In genomic region chrX:44440006-44440405, GRCh38 we compare ENCODE assay signal across 29 cellular contexts.
"Had no signal": no experiment of that assay in that cellular context is flagged by ENCODE, and none has a peak within 500 bp of the region (broad histone marks: within the 10 kb centered on the region; RNA-seq: fewer than 3 reads in every experiment).

No MANE protein-coding gene starts in this region.

- H3K36me3 Mint-ChIP-seq: stimulated activated effector memory CD8-positive, alpha-beta T cell treated with anti-CD3 and anti-CD28 coated beads, Interleukin-12 subunit alpha, Interleukin-12 subunit beta, amount 100 ng/mL, for 72 hours; stimulated activated memory B cell treated with anti-CD40 and anti-IgM and Interleukin-4, amounts not matched to agents 10 μg/mL and 1 μg/mL and 100 μg/mL, for 72 hours; stimulated activated naive B cell treated with anti-CD40 and anti-IgM and Interleukin-4, amounts not matched to agents 10 μg/mL and 1 μg/mL and 100 μg/mL, for 72 hours; type B pancreatic cell had no signal

- H3K4me1 ChIP-seq: suprapubic skin, testis, thyroid gland, tibial artery, tibial nerve, transverse colon, upper lobe of left lung, upper lobe of right lung, uterus, vagina had no signal

- H3K27ac ChIP-seq: stomach, suprapubic skin, testis, thoracic aorta, thyroid gland, tibial artery, tibial nerve, transverse colon, upper lobe of left lung, upper lobe of right lung, uterus, vagina had no signal

- H3K4me3 ChIP-seq: stomach, suprapubic skin, testis, thoracic aorta, thyroid gland, tibial artery, tibial nerve, transverse colon, upper lobe of left lung, upper lobe of right lung, uterus, vagina had no signal

- DNase-seq: stimulated activated CD4-positive, alpha-beta T cell treated with anti-CD3 and anti-CD28 coated beads, Interleukin-2, amount 100 ng/mL, for 48 hours; stimulated activated CD4-positive, alpha-beta T cell treated with anti-CD3 and anti-CD28 coated beads, Interleukin-4, amount 100 ng/mL, for 1 hour; stimulated activated CD4-positive, alpha-beta T cell treated with anti-CD3 and anti-CD28 coated beads, Interleukin-4, amount 100 ng/mL, for 24 hours; stimulated activated CD4-positive, alpha-beta T cell treated with anti-CD3 and anti-CD28 coated beads, Interleukin-4, amount 100 ng/mL, for 4 hours; stimulated activated CD8-positive, alpha-beta memory T cell treated with anti-CD3 and anti-CD28 coated beads, Interleukin-4, amount 100 ng/mL, for 48 hours; stimulated activated naive B cell treated with anti-CD40 and anti-IgM and Interleukin-4, amounts not matched to agents 10 μg/mL and 1 μg/mL and 100 μg/mL, for 72 hours; stimulated activated naive CD4-positive, alpha-beta T cell; stimulated activated naive CD4-positive, alpha-beta T cell treated with Interleukin-2 at 50 U/mL for 16 hours; stimulated activated naive CD8-positive, alpha-beta T cell treated with anti-CD3 and anti-CD28 coated beads, Interleukin-15, amount 100 ng/mL, for 72 hours; stimulated activated naive CD8-positive, alpha-beta T cell treated with anti-CD3 and anti-CD28 coated beads, Interleukin-15, Interleukin-2, amounts not matched to agents 100 U/mL and 50 U/mL, for 24 hours; stomach; substantia nigra; testis; thyroid gland; tibial artery; transverse colon; trophoblast cell; upper lobe of left lung; upper lobe of right lung; uterus had no signal

- H3K27me3 ChIP-seq: stomach, suprapubic skin, testis, thyroid gland, tibial artery, tibial nerve, transverse colon, upper lobe of left lung, upper lobe of right lung, uterus, vagina had no signal

- H3K9me3 ChIP-seq: stomach, suprapubic skin, testis, thoracic aorta, thyroid gland, tibial artery, tibial nerve, transverse colon, upper lobe of left lung, upper lobe of right lung, uterus, vagina had no signal

- H3K4me1 Mint-ChIP-seq: stimulated activated effector memory CD8-positive, alpha-beta T cell treated with anti-CD3 and anti-CD28 coated beads, Interleukin-12 subunit alpha, Interleukin-12 subunit beta, amount 100 ng/mL, for 72 hours; stimulated activated memory B cell treated with anti-CD40 and anti-IgM and Interleukin-4, amounts not matched to agents 10 μg/mL and 1 μg/mL and 100 μg/mL, for 72 hours; stimulated activated naive B cell treated with anti-CD40 and anti-IgM and Interleukin-4, amounts not matched to agents 10 μg/mL and 1 μg/mL and 100 μg/mL, for 72 hours; stimulated activated naive CD8-positive, alpha-beta T cell treated with anti-CD3 and anti-CD28 coated beads, Interleukin-15, amount 100 ng/mL, for 72 hours had no signal

- H3K27me3 Mint-ChIP-seq: stimulated activated memory B cell treated with anti-CD40 and anti-IgM and Interleukin-4, amounts not matched to agents 10 μg/mL and 1 μg/mL and 100 μg/mL, for 72 hours; stimulated activated naive B cell treated with anti-CD40 and anti-IgM and Interleukin-4, amounts not matched to agents 10 μg/mL and 1 μg/mL and 100 μg/mL, for 72 hours; stimulated activated naive CD8-positive, alpha-beta T cell treated with anti-CD3 and anti-CD28 coated beads, Interleukin-15, amount 100 ng/mL, for 72 hours; stimulated activated naive CD8-positive, alpha-beta T cell treated with anti-CD3 and anti-CD28 coated beads, Interleukin-15, Interleukin-2, amounts not matched to agents 100 ng/mL and 50 ng/mL, for 24 hours; type B pancreatic cell had no signal

- FAIRE-seq: urothelium cell line had no signal

- H3K9me3 Mint-ChIP-seq: stimulated activated effector memory CD8-positive, alpha-beta T cell treated with anti-CD3 and anti-CD28 coated beads, Interleukin-12 subunit alpha, Interleukin-12 subunit beta, amount 100 ng/mL, for 72 hours; stimulated activated memory B cell treated with anti-CD40 and anti-IgM and Interleukin-4, amounts not matched to agents 10 μg/mL and 1 μg/mL and 100 μg/mL, for 72 hours; stimulated activated naive CD8-positive, alpha-beta T cell treated with anti-CD3 and anti-CD28 coated beads, Interleukin-15, amount 100 ng/mL, for 72 hours; stimulated activated naive CD8-positive, alpha-beta T cell treated with anti-CD3 and anti-CD28 coated beads, Interleukin-15, Interleukin-2, amounts not matched to agents 100 ng/mL and 50 ng/mL, for 24 hours had no signal

- ATAC-seq: stimulated activated effector memory CD8-positive, alpha-beta T cell treated with anti-CD3 and anti-CD28 coated beads, Interleukin-12 subunit alpha, Interleukin-12 subunit beta, amount 100 ng/mL, for 72 hours; stimulated activated memory B cell treated with anti-CD40 and anti-IgM and Interleukin-4, amounts not matched to agents 10 μg/mL and 1 μg/mL and 100 μg/mL, for 72 hours; stimulated activated naive B cell treated with anti-CD40 and anti-IgM and Interleukin-4, amounts not matched to agents 10 μg/mL and 1 μg/mL and 100 μg/mL, for 72 hours; stimulated activated naive CD8-positive, alpha-beta T cell treated with anti-CD3 and anti-CD28 coated beads, Interleukin-15, amount 100 ng/mL, for 72 hours; stimulated activated naive CD8-positive, alpha-beta T cell treated with anti-CD3 and anti-CD28 coated beads, Interleukin-15, Interleukin-2, amounts not matched to agents 100 U/mL and 50 U/mL, for 24 hours; upper lobe of right lung had no signal

- H3K4me3 Mint-ChIP-seq: stimulated activated effector memory CD8-positive, alpha-beta T cell treated with anti-CD3 and anti-CD28 coated beads, Interleukin-12 subunit alpha, Interleukin-12 subunit beta, amount 100 ng/mL, for 72 hours; stimulated activated memory B cell treated with anti-CD40 and anti-IgM and Interleukin-4, amounts not matched to agents 10 μg/mL and 1 μg/mL and 100 μg/mL, for 72 hours; stimulated activated naive B cell treated with anti-CD40 and anti-IgM and Interleukin-4, amounts not matched to agents 10 μg/mL and 1 μg/mL and 100 μg/mL, for 72 hours; stimulated activated naive CD8-positive, alpha-beta T cell treated with anti-CD3 and anti-CD28 coated beads, Interleukin-15, amount 100 ng/mL, for 72 hours; stimulated activated naive CD8-positive, alpha-beta T cell treated with anti-CD3 and anti-CD28 coated beads, Interleukin-15, Interleukin-2, amounts not matched to agents 100 ng/mL and 50 ng/mL, for 24 hours; type B pancreatic cell had no signal

- H3K36me3 ChIP-seq: stomach, suprapubic skin, thoracic aorta, thyroid gland, tibial artery, tibial nerve, transverse colon, upper lobe of left lung, upper lobe of right lung, uterus, vagina had no signal

- H3K27ac Mint-ChIP-seq: stimulated activated effector memory CD8-positive, alpha-beta T cell treated with anti-CD3 and anti-CD28 coated beads, Interleukin-12 subunit alpha, Interleukin-12 subunit beta, amount 100 ng/mL, for 72 hours; stimulated activated memory B cell treated with anti-CD40 and anti-IgM and Interleukin-4, amounts not matched to agents 10 μg/mL and 1 μg/mL and 100 μg/mL, for 72 hours; stimulated activated naive B cell treated with anti-CD40 and anti-IgM and Interleukin-4, amounts not matched to agents 10 μg/mL and 1 μg/mL and 100 μg/mL, for 72 hours; stimulated activated naive CD8-positive, alpha-beta T cell treated with anti-CD3 and anti-CD28 coated beads, Interleukin-15, amount 100 ng/mL, for 72 hours; stimulated activated naive CD8-positive, alpha-beta T cell treated with anti-CD3 and anti-CD28 coated beads, Interleukin-15, Interleukin-2, amounts not matched to agents 100 ng/mL and 50 ng/mL, for 24 hours; type B pancreatic cell had no signal
